1 cellular context compared by ENCODE assay signal in genomic region chr17:40817103-40817682, GRCh38.
TF ChIP-seq lines count a peak whose summit lies in the region.

No MANE protein-coding gene starts in this region.

TF ChIP-seq in HEK293T, 16 proteins besides CTCF, POLR2A, EP300 and RAD21:
- no peak for TF ChIP-seq NFRKB (IDR thresholded peaks at IDR 0.05)
- no peak for TF ChIP-seq SUZ12 (IDR thresholded peaks at IDR 0.05)
- no peak for TF ChIP-seq ZNF384 (IDR thresholded peaks at IDR 0.05)
- no peak for TF ChIP-seq TARDBP (IDR thresholded peaks at IDR 0.05)
- no peak for TF ChIP-seq LEF1 (IDR thresholded peaks at IDR 0.05; ENCODE audit: borderline replicate concordance)
- TF ChIP-seq FOXA1 (IDR thresholded peaks at IDR 0.05), result no peak
- TF ChIP-seq FOXM1 (IDR thresholded peaks at IDR 0.05; ENCODE audit: borderline replicate concordance), result no peak
